1 cellular context compared by ENCODE assay signal in genomic region chr5:136251502-136251901, GRCh38.
TF ChIP-seq lines count a peak whose summit lies in the region.

No MANE protein-coding gene starts in this region.

TF ChIP-seq in K562, 482 proteins besides CTCF, POLR2A, EP300 and RAD21 (continued from another document):
- peak; percentile 93 for TF ChIP-seq MGA (IDR thresholded peaks at IDR 0.05)
- peak; percentile 85 for TF ChIP-seq GABPA (tag; conservative IDR thresholded peaks at IDR 0.05; ENCODE audit: low read depth)
- TF ChIP-seq MYNN (IDR thresholded peaks at IDR 0.05): no peak
- TF ChIP-seq MYNN (CRISPR knock-in tag; IDR thresholded peaks at IDR 0.05): no peak
- peak; percentile 67 for TF ChIP-seq ETV1 (tag; conservative IDR thresholded peaks at IDR 0.05; ENCODE audit: low read depth)
- no peak for TF ChIP-seq NR2C1 (IDR thresholded peaks at IDR 0.05)
- peak; percentile 34; the same call in 1 of the 2 replicates for TF ChIP-seq NR2C1 (tag; IDR thresholded peaks at IDR 0.05)
- TF ChIP-seq ZBTB11 (CRISPR knock-in tag; IDR thresholded peaks at IDR 0.05): peak in 2 of 3 experiments; percentile 44 to 75; a peak in 3 of 6 replicates
- TF ChIP-seq ZNF511 (CRISPR knock-in tag; IDR thresholded peaks at IDR 0.05): 0 out of 2 replicates have a peak, but pooled peaks have one; percentile 39
- no peak for TF ChIP-seq ARNT (IDR thresholded peaks at IDR 0.05)
- TF ChIP-seq XRCC5 (IDR thresholded peaks at IDR 0.05; ENCODE audit: low read depth, low read length): no peak
